Comparison of ENCODE assay signal across 8 cellular contexts in the genomic region with DNA sequence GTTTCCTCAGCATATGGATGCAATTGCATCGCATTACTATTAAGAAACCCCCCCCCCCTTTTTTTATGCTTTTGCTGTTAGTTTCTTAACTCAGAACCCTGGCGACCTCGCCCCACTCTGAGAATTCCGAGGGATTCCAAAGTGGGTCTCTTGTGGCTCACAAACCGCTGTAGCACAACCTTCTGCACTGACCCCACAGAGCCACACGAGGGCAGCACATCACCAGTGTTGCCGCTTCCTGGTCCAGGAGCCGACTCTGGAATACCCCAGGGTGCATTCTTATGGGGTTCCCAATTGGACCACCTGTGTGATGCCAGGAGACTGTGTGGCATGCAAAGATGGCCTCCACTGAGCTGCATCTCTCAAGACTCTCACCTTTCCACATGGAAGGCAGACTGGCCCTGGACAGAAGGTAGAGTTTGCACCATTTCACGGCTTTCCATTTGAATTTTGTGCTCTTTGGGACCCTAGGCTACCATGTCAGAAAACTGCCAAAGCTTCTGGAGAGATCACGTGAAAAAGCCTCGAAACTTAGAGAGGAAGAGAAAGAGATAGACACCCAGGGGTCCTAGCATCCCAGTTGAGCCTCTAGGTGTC.
DNase-seq lines count a peak whose midpoint lies in the region; ATAC-seq and TF ChIP-seq lines count a peak whose summit lies in the region.

No MANE protein-coding gene starts in this region.

- H3K9me2 ChIP-seq in OCI-LY1 (ENCODE audit: low read depth, low read length), result no peaks in the 10 kb centered on the region

- no peak overlapping the region for H3K4me3 Mint-ChIP-seq in osteocyte (ENCODE audit: unreplicated experiment)

- no peak overlapping the region for H2AFZ ChIP-seq in OCI-LY1 (ENCODE audit: low read length)

- no peak for ATAC-seq in HG03571 (IDR thresholded peaks at IDR 0.05; ENCODE audit: unreplicated experiment)
- no peak for ATAC-seq in GM19035 (IDR thresholded peaks at IDR 0.05; ENCODE audit: unreplicated experiment)
- no peak for ATAC-seq in sciatic nerve

- H3K27me3 Mint-ChIP-seq in osteocyte (ENCODE audit: unreplicated experiment), result no peaks in the 10 kb centered on the region

- H3K9me3 ChIP-seq in BE2C (no peaks in the 10 kb centered on the region), OCI-LY1 (ENCODE audit: low read length) (no peaks in the 10 kb centered on the region)

- in situ Hi-C loops in GM13977 (cut with MboI; ENCODE audit: low pct_unique_long_range_greater_than_20kb, low sequenced_read_pairs, unreplicated experiment), result no loop called here

- H3K4me3 ChIP-seq in BE2C (ENCODE audit: low read depth, low read length) (no peak overlapping the region), OCI-LY1 (ENCODE audit: low read depth, low read length, poor library complexity, severe bottlenecking) (no peak overlapping the region), epithelial cell of proximal tubule (ENCODE audit: low read depth, low read length) (no peak overlapping the region)

- H3K27me3 ChIP-seq in BE2C (peaks cover 38% of the 10 kb centered on the region), OCI-LY1 (ENCODE audit: insufficient read depth, low read length) (no peaks in the 10 kb centered on the region)

- H3K27ac Mint-ChIP-seq in osteocyte (ENCODE audit: unreplicated experiment), result no peak overlapping the region

- H3F3A ChIP-seq in OCI-LY1 (ENCODE audit: insufficient read depth, low read length), result no peaks in the 10 kb centered on the region

- no peak overlapping the region for H3K9ac ChIP-seq in OCI-LY1 (ENCODE audit: low read length)

- no peaks in the 10 kb centered on the region for H3K36me3 Mint-ChIP-seq in osteocyte (ENCODE audit: unreplicated experiment)

- DNase-seq in BE2C (peak; percentile 67), GM13977 (ENCODE audit: low spot score) (peak; percentile 38), epithelial cell of proximal tubule (ENCODE audit: low read depth) (no peak), osteocyte (ENCODE audit: extremely low spot score, unreplicated experiment) (no peak), sciatic nerve (ENCODE audit: low spot score) (no peak)

- no peaks in the 10 kb centered on the region for H3K79me2 ChIP-seq in OCI-LY1 (ENCODE audit: insufficient read depth, low read length)

- H3K36me3 ChIP-seq in BE2C, result no peaks in the 10 kb centered on the region
- no peaks in the 10 kb centered on the region for H3K36me3 ChIP-seq in OCI-LY1 (ENCODE audit: insufficient read depth, low read length)

- TF ChIP-seq CTCF in BE2C (IDR thresholded peaks at IDR 0.05; ENCODE audit: low read depth, low read length) (peak; percentile 90), GM13977 (IDR thresholded peaks at IDR 0.05; ENCODE audit: extremely low read depth, insufficient read depth, missing control alignments) (peak; percentile 82), OCI-LY1 (IDR thresholded peaks at IDR 0.05; ENCODE audit: low read length) (peak; percentile 74), epithelial cell of proximal tubule (conservative IDR thresholded peaks at IDR 0.05; ENCODE audit: low read depth, low read length) (peak; percentile 86), osteocyte (IDR thresholded peaks at IDR 0.05) (peak; percentile 53)

- H3K9me3 Mint-ChIP-seq in osteocyte (ENCODE audit: unreplicated experiment), result peaks cover 9% of the 10 kb centered on the region

- intact Hi-C loops in sciatic nerve (cut with DNase I), result no loop called here

- H4K20me1 ChIP-seq in OCI-LY1 (ENCODE audit: insufficient read depth, low read length), result no peaks in the 10 kb centered on the region

- no peaks in the 10 kb centered on the region for H3K4me1 Mint-ChIP-seq in osteocyte (ENCODE audit: unreplicated experiment)

- H3K27ac ChIP-seq in OCI-LY1 (ENCODE audit: low read depth, low read length, poor library complexity, severe bottlenecking), result no peak overlapping the region

- H3K4me2 ChIP-seq in OCI-LY1 (ENCODE audit: low read length), result no peak overlapping the region

- H3K4me1 ChIP-seq in BE2C, result no peaks in the 10 kb centered on the region; the same call in 1 of the 2 replicates
- H3K4me1 ChIP-seq in OCI-LY1 (ENCODE audit: insufficient read depth, low read length, severe bottlenecking), result no peaks in the 10 kb centered on the region

Comparison
In these comparisons a context has a peak if more than half of its experiments do, and no peak if none do; other contexts are left out.
1. DNase-seq: peak in BE2C (single experiment) and GM13977 (single experiment); none in epithelial cell of proximal tubule (single experiment), osteocyte (single experiment) and sciatic nerve (single experiment).
2. Peak in every context shown above with its lines, with median percentiles within 50 percentile points of each other: CTCF ChIP-seq.